In genomic region chr7:155131090-155131489, GRCh38 we compare ENCODE assay signal across 22 cellular contexts.
"Had no signal": no experiment of that assay in that cellular context is flagged by ENCODE, and none has a peak within 500 bp of the region (broad histone marks: within the 10 kb centered on the region; RNA-seq: fewer than 3 reads in every experiment).

No MANE protein-coding gene starts in this region.

- DNase-seq: colonic mucosa; cortex of kidney; dermis blood vessel endothelial cell; dorsolateral prefrontal cortex; effector CD4-positive, alpha-beta T cell; effector CD8-positive, alpha-beta T cell; effector memory CD4-positive, alpha-beta T cell; effector memory CD8-positive, alpha-beta T cell; erythroblast; esophagus squamous epithelium; foreskin fibroblast; foreskin keratinocyte; foreskin melanocyte; gastrocnemius medialis; glutamatergic neuron; heart left ventricle had no signal

- H3K27me3 ChIP-seq: colonic mucosa, esophagus squamous epithelium, foreskin keratinocyte, gastrocnemius medialis, heart left ventricle had no signal

- H3K9me3 Mint-ChIP-seq: effector memory CD8-positive, alpha-beta T cell had no signal

- H3K4me1 ChIP-seq: colonic mucosa, esophagus muscularis mucosa, esophagus squamous epithelium, foreskin keratinocyte, gastrocnemius medialis, gastroesophageal sphincter, heart left ventricle had no signal

- ATAC-seq: effector memory CD8-positive, alpha-beta T cell; esophagus mucosa; foreskin keratinocyte; gastrocnemius medialis; gastroesophageal sphincter had no signal

- H3K9me3 ChIP-seq: colonic mucosa, esophagus muscularis mucosa, esophagus squamous epithelium, gastrocnemius medialis, gastroesophageal sphincter, heart left ventricle had no signal

- H3K27ac ChIP-seq: colonic mucosa, coronary artery, dorsolateral prefrontal cortex, epithelial cell of prostate, esophagus muscularis mucosa, esophagus squamous epithelium, foreskin keratinocyte, gastrocnemius medialis, gastroesophageal sphincter, heart left ventricle had no signal

- H3K27ac Mint-ChIP-seq: dendritic cell treated with granulocyte-macrophage colony-stimulating factor and Interleukin-4, amounts not matched to agents 40 ng/mL and 50 ng/mL, for 4 days; effector memory CD8-positive, alpha-beta T cell had no signal

- H3K27me3 Mint-ChIP-seq: dendritic cell treated with granulocyte-macrophage colony-stimulating factor and Interleukin-4, amounts not matched to agents 40 ng/mL and 50 ng/mL, for 4 days had no signal

- H3K4me3 Mint-ChIP-seq: dendritic cell treated with granulocyte-macrophage colony-stimulating factor and Interleukin-4, amounts not matched to agents 40 ng/mL and 50 ng/mL, for 4 days; effector memory CD8-positive, alpha-beta T cell had no signal

- H3K4me3 ChIP-seq: colonic mucosa, coronary artery, dorsolateral prefrontal cortex, esophagus muscularis mucosa, esophagus squamous epithelium, gastrocnemius medialis, gastroesophageal sphincter, heart left ventricle had no signal

- H3K36me3 ChIP-seq: colonic mucosa, esophagus muscularis mucosa, esophagus squamous epithelium, gastrocnemius medialis, gastroesophageal sphincter, heart left ventricle had no signal
